ENCODE assay signal across 8 cellular contexts in the genomic region with DNA sequence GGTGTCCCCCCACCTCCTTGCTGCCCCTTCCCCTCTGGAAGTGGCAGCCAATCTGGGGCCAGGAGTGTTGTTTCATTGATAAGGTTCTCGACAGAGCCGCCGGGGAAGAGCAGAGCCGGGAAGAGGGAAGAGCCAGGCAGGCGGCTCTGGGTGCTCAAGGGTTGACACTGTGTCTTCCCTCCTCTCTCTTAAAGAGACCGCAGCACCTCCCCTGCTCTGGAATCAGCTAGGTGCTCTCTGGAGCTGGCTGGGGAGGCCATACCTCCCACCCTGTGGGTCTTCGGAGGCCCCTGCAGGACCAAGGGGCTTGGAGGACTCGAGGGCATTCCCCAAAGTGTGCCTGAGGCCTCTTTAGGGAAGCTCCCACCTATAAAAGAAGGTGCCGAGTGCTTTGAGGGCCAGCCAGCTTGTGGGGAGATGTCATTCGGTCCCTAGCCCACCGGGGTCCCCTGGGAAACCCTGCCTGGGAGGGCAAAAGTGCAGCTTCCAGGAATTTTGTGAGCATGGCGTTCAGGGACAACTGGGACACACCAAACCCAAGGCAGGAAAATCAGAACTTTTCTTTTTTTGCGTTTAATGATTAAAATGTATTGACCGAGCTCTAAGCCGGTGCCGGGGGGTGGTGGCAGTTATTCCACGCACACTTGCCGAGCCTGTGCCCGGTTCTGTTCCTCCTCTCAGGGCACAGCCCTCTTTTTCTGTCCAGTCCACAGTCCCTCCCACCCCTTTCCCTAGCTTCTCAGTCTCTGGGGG. TPM values are rescaled to one million over a fixed set of nuclear protein-coding genes. Genes with fewer than 3 reads are reported as not detected.
DNase-seq lines count a peak whose midpoint lies in the region; ATAC-seq, FAIRE-seq and TF ChIP-seq lines count a peak whose summit lies in the region.

No MANE protein-coding gene starts in this region.

- H3K27me3 ChIP-seq in A673 (replicated peaks; ENCODE audit: insufficient read depth, low read depth, low read length, poor library complexity), result no peaks in the 10 kb centered on the region
- no peaks in the 10 kb centered on the region; a peak in 1 of 5 replicates for H3K27me3 ChIP-seq in HepG2 (ENCODE audit: control insufficient read depth in 1 of 2, insufficient read depth in 2 of 2, low read length in 2 of 2)
- H3K27me3 ChIP-seq in thyroid gland, result no peaks in the 10 kb centered on the region

- TF ChIP-seq CTCF in A673 (conservative IDR thresholded peaks at IDR 0.05; ENCODE audit: low read depth, low read length) (no peak), HFF-Myc (IDR thresholded peaks at IDR 0.05; ENCODE audit: low read depth, low read length, missing control alignments) (no peak), astrocyte of the cerebellum (IDR thresholded peaks at IDR 0.05; ENCODE audit: low read depth, low read length, missing control alignments) (no peak), HepG2 (CRISPR knock-in tag; IDR thresholded peaks at IDR 0.05) (no peak), thyroid gland (IDR thresholded peaks at IDR 0.05) (no peak)

- ATAC-seq in HepG2, result peak; percentile 6; the same call in 2 of the 3 replicates

- in situ Hi-C loops in astrocyte of the cerebellum (cut with HindIII; ENCODE audit: low sequenced_read_pairs), result no loop called here
- in situ Hi-C loops in HepG2 (cut with HindIII; ENCODE audit: extremely low pct_ligation_motif_present, low pct_unique_long_range_greater_than_20kb), result no loop called here

- H4K20me1 ChIP-seq in HepG2 (ENCODE audit: insufficient read depth, low read length), result 0 out of 2 replicates have a peak, but pooled peaks cover 8% of the 10 kb centered on the region

- peaks cover 23% of the 10 kb centered on the region for H3K4me1 ChIP-seq in A673 (ENCODE audit: insufficient read depth, low read length, poor library complexity, severe bottlenecking)
- peaks cover 35% of the 10 kb centered on the region for H3K4me1 ChIP-seq in HepG2 (ENCODE audit: insufficient read depth, low read length)
- H3K4me1 ChIP-seq in thyroid gland, result peaks cover 36 to 40% of the 10 kb centered on the region in 2 donors

- no peak for FAIRE-seq in HepG2 (lab: Jason Lieb, UNC)

- BruUV-seq in A673 (replicated peaks; lab: Mats Ljungman, UMichigan) (no TSS peak), HepG2 (replicated peaks; lab: Mats Ljungman, UMichigan) (no TSS peak)

- intact Hi-C loops in A673 (cut with micrococcal nuclease; ENCODE audit: unreplicated experiment) (no loop called here), HepG2 (cut with micrococcal nuclease; ENCODE audit: unreplicated experiment) (no loop called here), thyroid gland (cut with DNase I) (no loop called here)

- TF ChIP-seq RAD21 in HepG2 (CRISPR knock-in tag; IDR thresholded peaks at IDR 0.05), result no peak

- POLR2A ChIA-PET in A673 (lab: Charles Lee; ENCODE audit: low non-redundant PET), result interaction anchor here (0.5 to 1.2 kb wide), 2 partner anchors 9 to 189 kb away, joined by 3 read pairs; no protein-coding TSS in a partner anchor
- POLR2A ChIA-PET in HepG2 (lab: Yijun Ruan, JAX), result interaction anchor here (0.8 to 14.5 kb wide), 5 partner anchors 9 to 87 kb away, joined by 3 to 393 read pairs (median 4); partner anchors contain the start of genes HPD, PSMD9, RHOF and SETD1B

- H3K4me3 ChIP-seq in A673 (ENCODE audit: low read depth, low read length, poor library complexity, severe bottlenecking), result peak overlapping the region; percentile 81
- H3K4me3 ChIP-seq in HFF-Myc (replicated peaks; ENCODE audit: low read depth, low read length), result peak overlapping the region; percentile 63
- peak overlapping the region; percentile 78 for H3K4me3 ChIP-seq in astrocyte of the cerebellum (ENCODE audit: low read depth, low read length)
- peak overlapping the region; percentile 71 to 88 (median 79); a peak in 5 of 6 replicates for H3K4me3 ChIP-seq in HepG2 (replicated peaks in 1 of 3; ENCODE audit: insufficient read depth in 1 of 3, low read depth in 2 of 3, low read length in 3 of 3)
- H3K4me3 ChIP-seq in thyroid gland (replicated peaks in 1 of 3), result peak overlapping the region in 2 of 3 donors; percentile 9 to 89

- no peak for TF ChIP-seq EP300 in HepG2 (IDR thresholded peaks at IDR 0.05; ENCODE audit: low read depth in 2 of 2, low read length in 2 of 2)
- no peak for TF ChIP-seq EP300 in HepG2 (CRISPR knock-in tag; IDR thresholded peaks at IDR 0.05; ENCODE audit: borderline replicate concordance)

- 63% methylated on average over 14 of the region's 19 CpGs for WGBS in HepG2 (ENCODE audit: low lambda C conversion rate)
- 39 to 50% methylated on average over 12 to 17 of the region's 19 CpGs for WGBS in thyroid gland, 2 donors

- DNase-seq in A673 (ENCODE audit: low spot score) (no peak), HFF-Myc (ENCODE audit: extremely low read depth, low read depth) (no peak), astrocyte of the cerebellum (ENCODE audit: low read depth) (no peak), HepG2 (ENCODE audit: low spot score) (no peak), thyroid gland (no peak), NCI-H446 (lab: John Stamatoyannopoulos, UW) (no peak), A172 (ENCODE audit: low spot score) (no peak), H4 (ENCODE audit: low spot score) (no peak)

- CTCF ChIA-PET in A673 (lab: Charles Lee), result interaction anchor here (3.6 kb wide), 1 partner anchor 12 kb away, joined by 30 read pairs; the partner anchor contains the start of gene RHOF
- CTCF ChIA-PET in HepG2 (lab: Yijun Ruan, JAX; ENCODE audit: low intra/inter-chr PET ratio, low total read pairs), result no interaction called here

- peak overlapping the region; percentile 14 for H3K27ac ChIP-seq in A673 (ENCODE audit: low read depth, low read length, poor library complexity, severe bottlenecking)
- peak overlapping the region; percentile 40 for H3K27ac ChIP-seq in HepG2 (ENCODE audit: extremely low read length, insufficient read depth, low read length)
- H3K27ac ChIP-seq in thyroid gland, result peak overlapping the region; percentile 5 to 75 (median 43)

- H3K4me2 ChIP-seq in HepG2 (ENCODE audit: low read depth, low read length), result peak overlapping the region; percentile 100

- H3K36me3 ChIP-seq in A673 (ENCODE audit: insufficient read depth, low read length, poor library complexity, severe bottlenecking) (peaks cover 25% of the 10 kb centered on the region), HepG2 (replicated peaks in 1 of 2; ENCODE audit: control insufficient read depth in 1 of 2, insufficient read depth in 2 of 2, low read length in 2 of 2) (peaks cover 12 to 16% of the 10 kb centered on the region in 2 experiments; a peak in 3 of 5 replicates), thyroid gland (peaks cover 25 to 32% of the 10 kb centered on the region in 2 donors)

- H2AFZ ChIP-seq in HepG2 (ENCODE audit: low read length), result no peak overlapping the region

- no peaks in the 10 kb centered on the region for H3K9me3 ChIP-seq in A673 (ENCODE audit: low read depth, low read length, poor library complexity, severe bottlenecking)
- no peaks in the 10 kb centered on the region for H3K9me3 ChIP-seq in HepG2 (ENCODE audit: low read length)
- H3K9me3 ChIP-seq in thyroid gland, result no peaks in the 10 kb centered on the region

- H3K9ac ChIP-seq in HepG2 (ENCODE audit: insufficient read depth, low read depth, low read length), result peak overlapping the region; percentile 98

- no peak for TF ChIP-seq POLR2A in HepG2 (IDR thresholded peaks at IDR 0.05; ENCODE audit: insufficient read depth in 1 of 2, low read depth in 2 of 2, low read length in 2 of 2)
- TF ChIP-seq POLR2A in thyroid gland (IDR thresholded peaks at IDR 0.05), result no peak

- peaks cover 44% of the 10 kb centered on the region for H3K79me2 ChIP-seq in HepG2 (ENCODE audit: insufficient read depth, low read length)

RNA-seq across cellular contexts. Expression of gene SETD1B, which starts 2.9 kb away (rescaled TPM):
- total RNA-seq in A673 (2021) (23.8 and 24.5 TPM in 2 replicates), HepG2 (2016; rRNA removed; fragmentation: Illumina TruSeq; extraction: Trizol) (1.4 and 1.8 TPM in 2 replicates), thyroid gland (10 to 100 TPM in 3 of 4 donors, 1 to 10 TPM in 1; 7.3 to 16.5 (median 11.7) TPM)
- total RNA-seq in HepG2 (2016; cell fraction: cytosol; rRNA removed; fragmentation: Illumina TruSeq; extraction: Trizol; ENCODE audit: low read depth), result 0.40 and 0.44 TPM in 2 replicates
- 1.3 TPM in 2 replicates for total RNA-seq in HepG2 (2016; cell fraction: insoluble cytoplasmic fraction; rRNA removed; fragmentation: Illumina TruSeq; extraction: Trizol)
- total RNA-seq in HepG2 (2016; cell fraction: membrane; rRNA removed; fragmentation: Illumina TruSeq; extraction: Trizol), result 1.3 and 1.4 TPM in 2 replicates
- 2.7 and 3.3 TPM in 2 replicates for total RNA-seq in HepG2 (2016; cell fraction: nucleus; rRNA removed; fragmentation: Illumina TruSeq; extraction: Trizol)
- 1.1 and 1.3 TPM in 2 replicates for polyA plus RNA-seq in HepG2 (2011; rRNA removed)
- 0.43 and 0.51 TPM in 2 replicates for polyA plus RNA-seq in HepG2 (2011; cell fraction: cytosol; rRNA removed)
- 9.3 TPM in 2 replicates for polyA plus RNA-seq in HepG2 (2011; cell fraction: nucleus; rRNA removed)
- polyA plus RNA-seq in HepG2 (2012), result 4.2 and 6.2 TPM in 2 replicates
- 0.32 and 0.34 TPM in 2 replicates for polyA plus RNA-seq in HepG2 (2016; cell fraction: cytosol; fragmentation: Illumina TruSeq; extraction: Trizol; ENCODE audit: low read depth)
- 2.6 and 3.8 TPM in 2 replicates for polyA plus RNA-seq in HepG2 (2016; cell fraction: insoluble cytoplasmic fraction; fragmentation: Illumina TruSeq; extraction: Trizol; ENCODE audit: low read depth)
- polyA plus RNA-seq in HepG2 (2016; cell fraction: membrane; fragmentation: Illumina TruSeq; extraction: Trizol; ENCODE audit: low read depth), result 0.70 and 0.76 TPM in 2 replicates
- polyA plus RNA-seq in HepG2 (2016; cell fraction: nucleus; fragmentation: Illumina TruSeq; extraction: Trizol; ENCODE audit: insufficient read depth, low read depth), result 16.0 and 18.9 TPM in 2 replicates
- 2.1 and 4.2 TPM in 2 replicates for polyA minus RNA-seq in HepG2 (2011; rRNA and poly(A)+ RNA removed; ENCODE audit: low replicate concordance)
- polyA minus RNA-seq in HepG2 (2011; cell fraction: cytosol; rRNA and poly(A)+ RNA removed), result 1.8 and 2.5 TPM in 2 replicates
- 3.6 and 4.4 TPM in 2 replicates for polyA minus RNA-seq in HepG2 (2011; cell fraction: nucleus; rRNA and poly(A)+ RNA removed)
- total RNA-seq in A172 (2014; rRNA removed; shearing (Covaris generic)), result 1.9 and 2.4 TPM in 2 replicates
- total RNA-seq in H4 (2014; rRNA removed; shearing (Covaris generic)), result 1.2 and 2.1 TPM in 2 replicates

RNA-seq across cellular contexts. Expression of gene RHOF, which starts 13.2 kb away (rescaled TPM):
- total RNA-seq in A673 (2021), result 21.1 and 24.3 TPM in 2 replicates
- total RNA-seq in HepG2 (2016; rRNA removed; fragmentation: Illumina TruSeq; extraction: Trizol), result 11.0 and 14.6 TPM in 2 replicates
- 10.8 and 12.5 TPM in 2 replicates for total RNA-seq in HepG2 (2016; cell fraction: cytosol; rRNA removed; fragmentation: Illumina TruSeq; extraction: Trizol; ENCODE audit: low read depth)
- total RNA-seq in HepG2 (2016; cell fraction: insoluble cytoplasmic fraction; rRNA removed; fragmentation: Illumina TruSeq; extraction: Trizol), result 9.8 and 14.8 TPM in 2 replicates
- total RNA-seq in HepG2 (2016; cell fraction: membrane; rRNA removed; fragmentation: Illumina TruSeq; extraction: Trizol), result 18.2 and 24.9 TPM in 2 replicates
- 14.1 and 17.3 TPM in 2 replicates for total RNA-seq in HepG2 (2016; cell fraction: nucleus; rRNA removed; fragmentation: Illumina TruSeq; extraction: Trizol)
- 31.3 and 32.2 TPM in 2 replicates for polyA plus RNA-seq in HepG2 (2011; rRNA removed)
- 28.4 and 38.7 TPM in 2 replicates for polyA plus RNA-seq in HepG2 (2011; cell fraction: cytosol; rRNA removed)
- 37.5 and 40.2 TPM in 2 replicates for polyA plus RNA-seq in HepG2 (2011; cell fraction: nucleus; rRNA removed)
- polyA plus RNA-seq in HepG2 (2012), result 10.8 and 12.9 TPM in 2 replicates
- polyA plus RNA-seq in HepG2 (2016; cell fraction: cytosol; fragmentation: Illumina TruSeq; extraction: Trizol; ENCODE audit: low read depth), result 19.8 and 23.7 TPM in 2 replicates
- polyA plus RNA-seq in HepG2 (2016; cell fraction: insoluble cytoplasmic fraction; fragmentation: Illumina TruSeq; extraction: Trizol; ENCODE audit: low read depth), result 19.7 and 25.0 TPM in 2 replicates
- 27.0 and 27.4 TPM in 2 replicates for polyA plus RNA-seq in HepG2 (2016; cell fraction: membrane; fragmentation: Illumina TruSeq; extraction: Trizol; ENCODE audit: low read depth)
- polyA plus RNA-seq in HepG2 (2016; cell fraction: nucleus; fragmentation: Illumina TruSeq; extraction: Trizol; ENCODE audit: insufficient read depth, low read depth), result 24.9 and 31.1 TPM in 2 replicates
- 46.1 and 174 TPM in 2 replicates for polyA minus RNA-seq in HepG2 (2011; rRNA and poly(A)+ RNA removed; ENCODE audit: low replicate concordance)
- polyA minus RNA-seq in HepG2 (2011; cell fraction: cytosol; rRNA and poly(A)+ RNA removed), result 32.2 and 38.9 TPM in 2 replicates
- 32.4 and 35.6 TPM in 2 replicates for polyA minus RNA-seq in HepG2 (2011; cell fraction: nucleus; rRNA and poly(A)+ RNA removed)
- total RNA-seq in thyroid gland, result 100 to 1,000 TPM in 1 of 4 donors, 10 to 100 TPM in 3; 22.8 to 105 (median 69.9) TPM
- total RNA-seq in A172 (2014; rRNA removed; shearing (Covaris generic)), result 1.8 and 2.7 TPM in 2 replicates
- total RNA-seq in H4 (2014; rRNA removed; shearing (Covaris generic)), result 0.99 and 3.3 TPM in 2 replicates

RNA-seq across cellular contexts. Expression of gene HPD, which starts 51.9 kb away (rescaled TPM):
- total RNA-seq in A673 (2021) (not detected in 2 replicates), HepG2 (2016; rRNA removed; fragmentation: Illumina TruSeq; extraction: Trizol) (120 and 138 TPM in 2 replicates), thyroid gland (1 to 10 TPM in 1 of 4 donors, under 1 TPM in 2, not detected in 1; 0.39 to 1.2 (median 0.78) TPM)
- 101 and 114 TPM in 2 replicates for total RNA-seq in HepG2 (2016; cell fraction: cytosol; rRNA removed; fragmentation: Illumina TruSeq; extraction: Trizol; ENCODE audit: low read depth)
- total RNA-seq in HepG2 (2016; cell fraction: insoluble cytoplasmic fraction; rRNA removed; fragmentation: Illumina TruSeq; extraction: Trizol), result 120 and 121 TPM in 2 replicates
- total RNA-seq in HepG2 (2016; cell fraction: membrane; rRNA removed; fragmentation: Illumina TruSeq; extraction: Trizol), result 212 and 224 TPM in 2 replicates
- 62.9 and 70.7 TPM in 2 replicates for total RNA-seq in HepG2 (2016; cell fraction: nucleus; rRNA removed; fragmentation: Illumina TruSeq; extraction: Trizol)
- polyA plus RNA-seq in HepG2 (2011; rRNA removed), result 195 and 197 TPM in 2 replicates
- 257 and 265 TPM in 2 replicates for polyA plus RNA-seq in HepG2 (2011; cell fraction: cytosol; rRNA removed)
- polyA plus RNA-seq in HepG2 (2011; cell fraction: nucleus; rRNA removed), result 119 and 130 TPM in 2 replicates
- 157 and 186 TPM in 2 replicates for polyA plus RNA-seq in HepG2 (2012)
- 191 and 212 TPM in 2 replicates for polyA plus RNA-seq in HepG2 (2016; cell fraction: cytosol; fragmentation: Illumina TruSeq; extraction: Trizol; ENCODE audit: low read depth)
- 130 and 165 TPM in 2 replicates for polyA plus RNA-seq in HepG2 (2016; cell fraction: insoluble cytoplasmic fraction; fragmentation: Illumina TruSeq; extraction: Trizol; ENCODE audit: low read depth)
- polyA plus RNA-seq in HepG2 (2016; cell fraction: membrane; fragmentation: Illumina TruSeq; extraction: Trizol; ENCODE audit: low read depth), result 312 and 339 TPM in 2 replicates
- 122 and 126 TPM in 2 replicates for polyA plus RNA-seq in HepG2 (2016; cell fraction: nucleus; fragmentation: Illumina TruSeq; extraction: Trizol; ENCODE audit: insufficient read depth, low read depth)
- polyA minus RNA-seq in HepG2 (2011; rRNA and poly(A)+ RNA removed; ENCODE audit: low replicate concordance), result 5.0 and 114 TPM in 2 replicates
- 74.4 and 100 TPM in 2 replicates for polyA minus RNA-seq in HepG2 (2011; cell fraction: cytosol; rRNA and poly(A)+ RNA removed)
- polyA minus RNA-seq in HepG2 (2011; cell fraction: nucleus; rRNA and poly(A)+ RNA removed), result 56.0 and 68.5 TPM in 2 replicates
- total RNA-seq in A172 (2014; rRNA removed; shearing (Covaris generic)), result 0.12 and 1.2 TPM in 2 replicates
- total RNA-seq in H4 (2014; rRNA removed; shearing (Covaris generic)), result not detected in 2 replicates

Comparison
In these comparisons a context has a peak if more than half of its experiments do, and no peak if none do; other contexts are left out.
1. RNA of gene HPD, which starts 51.9 kb away (total RNA-seq): 62.9 to 224 TPM in HepG2; 0.12 to 1.2 TPM in A172, 0.39 to 1.2 TPM in thyroid gland, not detected in A673 and not detected in H4; every median in the first group is over 10 times any median in the second.
2. Peak in every context shown above with its lines, with median percentiles within 50 percentile points of each other: H3K27ac ChIP-seq and H3K4me3 ChIP-seq.